In the genomic region with DNA sequence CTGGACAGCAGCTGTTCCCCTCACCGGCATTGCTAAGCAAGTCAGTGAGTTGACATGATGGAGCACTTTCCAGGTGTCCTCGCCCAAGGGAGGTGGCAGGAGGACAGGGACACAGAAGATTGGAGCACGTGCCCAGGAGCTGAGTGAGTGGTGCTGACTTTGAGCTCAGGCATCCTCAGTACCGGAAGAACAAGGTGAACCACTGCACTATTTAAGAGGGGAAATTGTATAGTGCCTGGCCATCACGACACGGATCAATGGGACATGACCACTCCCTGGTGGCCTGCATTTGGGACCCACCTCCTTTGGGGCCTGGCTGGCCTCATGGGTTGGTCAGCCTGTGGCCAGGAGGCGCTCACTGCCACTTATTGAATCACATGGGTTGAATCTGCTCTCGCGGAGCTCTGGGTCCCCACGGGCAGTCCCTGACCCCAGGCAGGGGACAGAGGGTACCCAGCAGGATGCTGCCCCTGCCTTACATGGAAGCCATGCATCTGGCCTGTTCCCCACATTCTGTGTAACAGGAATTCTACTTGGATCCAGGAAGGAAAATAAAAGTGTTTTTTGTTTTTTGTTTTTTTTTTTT, we compare ENCODE assay signal across 31 cellular contexts.
"Had no signal": no experiment of that assay in that cellular context is flagged by ENCODE, and none has a peak within 500 bp of the region (broad histone marks: within the 10 kb centered on the region; RNA-seq: fewer than 3 reads in every experiment).

No MANE protein-coding gene starts in this region.

- H3K4me1 Mint-ChIP-seq: stimulated activated memory B cell treated with anti-CD40 and anti-IgM and Interleukin-4, amounts not matched to agents 10 μg/mL and 1 μg/mL and 100 μg/mL, for 72 hours; stimulated activated naive CD8-positive, alpha-beta T cell treated with anti-CD3 and anti-CD28 coated beads, Interleukin-15, amount 100 ng/mL, for 72 hours; WTC11 had no signal

- ATAC-seq: body of pancreas; left colon; naive thymus-derived CD4-positive, alpha-beta T cell; pancreas; stimulated activated memory B cell treated with anti-CD40 and anti-IgM and Interleukin-4, amounts not matched to agents 10 μg/mL and 1 μg/mL and 100 μg/mL, for 72 hours; stimulated activated naive CD8-positive, alpha-beta T cell treated with anti-CD3 and anti-CD28 coated beads, Interleukin-15, amount 100 ng/mL, for 72 hours; upper lobe of right lung; WTC11 had no signal

- H3K9me3 ChIP-seq: body of pancreas, pancreas, prostate gland, upper lobe of right lung had no signal

- H3K27me3 Mint-ChIP-seq: stimulated activated memory B cell treated with anti-CD40 and anti-IgM and Interleukin-4, amounts not matched to agents 10 μg/mL and 1 μg/mL and 100 μg/mL, for 72 hours; stimulated activated naive CD8-positive, alpha-beta T cell treated with anti-CD3 and anti-CD28 coated beads, Interleukin-15, amount 100 ng/mL, for 72 hours had no signal

- H3K27me3 ChIP-seq: body of pancreas, cardiac muscle cell, pancreas, upper lobe of right lung had no signal

- H3K4me3 ChIP-seq: body of pancreas, cardiac muscle cell, pancreas, prostate gland, smooth muscle cell, upper lobe of right lung had no signal

- FAIRE-seq: endothelial cell of umbilical vein, kidney, pancreas, TTC549 had no signal

- H3K36me3 Mint-ChIP-seq: activated naive CD8-positive, alpha-beta T cell; naive thymus-derived CD4-positive, alpha-beta T cell; stimulated activated memory B cell treated with anti-CD40 and anti-IgM and Interleukin-4, amounts not matched to agents 10 μg/mL and 1 μg/mL and 100 μg/mL, for 72 hours; WTC11 had no signal

- H3K4me2 ChIP-seq: smooth muscle cell had no signal

- H3K4me1 ChIP-seq: body of pancreas, pancreas, prostate gland, upper lobe of right lung had no signal

- H3K4me3 Mint-ChIP-seq: activated naive CD8-positive, alpha-beta T cell; naive thymus-derived CD4-positive, alpha-beta T cell; stimulated activated memory B cell treated with anti-CD40 and anti-IgM and Interleukin-4, amounts not matched to agents 10 μg/mL and 1 μg/mL and 100 μg/mL, for 72 hours; stimulated activated naive CD8-positive, alpha-beta T cell treated with anti-CD3 and anti-CD28 coated beads, Interleukin-15, amount 100 ng/mL, for 72 hours; WTC11 had no signal

- H3K36me3 ChIP-seq: cardiac muscle cell, pancreas, prostate gland, upper lobe of right lung had no signal

- H3K27ac Mint-ChIP-seq: activated naive CD8-positive, alpha-beta T cell; naive thymus-derived CD4-positive, alpha-beta T cell; stimulated activated memory B cell treated with anti-CD40 and anti-IgM and Interleukin-4, amounts not matched to agents 10 μg/mL and 1 μg/mL and 100 μg/mL, for 72 hours; WTC11 had no signal

- DNase-seq: activated CD4-positive, alpha-beta T cell treated with anti-CD3 and anti-CD28 coated beads for 1 hour; activated CD4-positive, alpha-beta T cell treated with anti-CD3 and anti-CD28 coated beads, Interleukin-2, amount 50 U/mL, for 1 hour; activated CD8-positive, alpha-beta memory T cell treated with anti-CD3 and anti-CD28 coated beads for 24 hours; activated effector memory CD4-positive, alpha-beta T cell treated with Interleukin-2 at 50 U/mL for 16 hours; activated naive CD4-positive, alpha-beta T cell treated with Interleukin-2 at 50 U/mL for 16 hours; aorta; body of pancreas; cortex of kidney; foreskin fibroblast; hippocampal formation; kidney; left colon; midbrain; naive thymus-derived CD4-positive, alpha-beta T cell; nucleus accumbens; retina; stimulated activated CD4-positive, alpha-beta T cell treated with anti-CD3 and anti-CD28 coated beads, Interleukin-1b, Interleukin-23, amount 100 ng/mL, for 48 hours; stimulated activated CD4-positive, alpha-beta T cell treated with anti-CD3 and anti-CD28 coated beads, Interleukin-4, amount 100 ng/mL, for 4 hours; stimulated activated CD8-positive, alpha-beta memory T cell treated with anti-CD3 and anti-CD28 coated beads, Interleukin-4, amount 100 ng/mL, for 48 hours; stimulated activated naive CD8-positive, alpha-beta T cell treated with anti-CD3 and anti-CD28 coated beads, Interleukin-15, amount 100 ng/mL, for 72 hours; substantia nigra; upper lobe of right lung had no signal

- H3K27ac ChIP-seq: body of pancreas, cardiac muscle cell, pancreas, prostate gland, upper lobe of right lung had no signal
